ENCODE assay signal across 21 cellular contexts in the genomic region with DNA sequence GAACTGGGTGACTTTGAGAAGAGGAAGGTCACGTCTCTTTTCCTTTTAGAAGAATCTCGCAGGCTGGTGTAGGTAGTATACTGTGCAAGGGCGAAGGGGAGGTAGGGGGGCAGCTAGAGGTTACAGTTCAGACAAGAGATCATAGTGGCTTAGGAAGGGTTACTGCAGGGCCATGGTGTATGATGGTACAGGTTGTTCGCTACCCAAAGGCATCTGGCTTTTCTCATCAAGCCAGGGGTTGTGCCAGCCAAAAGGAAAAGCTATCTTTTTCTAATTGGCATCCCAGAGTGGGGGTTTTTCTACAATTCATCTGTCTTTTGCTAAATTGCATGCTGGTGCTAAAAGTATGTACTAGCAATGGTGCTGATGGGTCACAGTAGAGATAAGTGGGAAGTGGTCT. TPM values are rescaled to one million over a fixed set of nuclear protein-coding genes. Genes with fewer than 3 reads are reported as not detected.
"Had no signal": no experiment of that assay in that cellular context is flagged by ENCODE, and none has a peak within 500 bp of the region (broad histone marks: within the 10 kb centered on the region; RNA-seq: fewer than 3 reads in every experiment).

No MANE protein-coding gene starts in this region.

- H3K9ac ChIP-seq: parathyroid adenoma had no signal

- H3K4me1 ChIP-seq: parathyroid adenoma had no signal

- H3K4me2 ChIP-seq: smooth muscle cell had no signal

- H3K27me3 ChIP-seq: body of pancreas, foreskin keratinocyte had no signal

- H3K27ac ChIP-seq: body of pancreas, epithelial cell of prostate, foreskin keratinocyte, parathyroid adenoma had no signal

- ATAC-seq: body of pancreas; foreskin keratinocyte; SK-N-SH treated with all-trans-retinoic acid at 6 μM for 48 hours; stimulated activated naive B cell treated with anti-CD40 and anti-IgM and Interleukin-4, amounts not matched to agents 10 μg/mL and 1 μg/mL and 100 μg/mL, for 72 hours had no signal

- H3K4me3 ChIP-seq: body of pancreas, smooth muscle cell had no signal

- H3K79me2 ChIP-seq: parathyroid adenoma had no signal

- DNase-seq: activated CD4-positive, alpha-beta memory T cell treated with anti-CD3 and anti-CD28 coated beads for 36 hours; activated CD4-positive, alpha-beta T cell treated with anti-CD3 and anti-CD28 coated beads for 48 hours; activated effector memory CD4-positive, alpha-beta T cell treated with Interleukin-2 at 50 U/mL for 16 hours; activated naive CD4-positive, alpha-beta T cell treated with anti-CD3 and anti-CD28 coated beads for 36 hours; activated naive CD8-positive, alpha-beta T cell treated with anti-CD3 and anti-CD28 coated beads, Interleukin-2, amount 10 ng/mL, durations not matched to agents 7 days and 5 days; activated T-cell treated with anti-CD3 and anti-CD28 coated beads, Interleukin-2, amount 50 U/mL, for 48 hours; body of pancreas; foreskin keratinocyte; glutamatergic neuron; hippocampal formation; naive B cell; nucleus accumbens; stimulated activated CD4-positive, alpha-beta T cell treated with anti-CD3 and anti-CD28 coated beads, Interleukin-15, amount 100 ng/mL, for 24 hours; stimulated activated CD8-positive, alpha-beta memory T cell treated with anti-CD3 and anti-CD28 coated beads, Interleukin-4, amount 100 ng/mL, for 48 hours; stimulated activated naive B cell treated with anti-CD40 and anti-IgM and Interleukin-4, amounts not matched to agents 10 μg/mL and 1 μg/mL and 100 μg/mL, for 72 hours; trophoblast cell had no signal

- H3K9me3 ChIP-seq: body of pancreas had no signal

RNA-seq across cellular contexts. Expression of a gene that starts 22.8 kb away (rescaled TPM):
- total RNA-seq: activated CD4-positive, alpha-beta memory T cell treated with anti-CD3 and anti-CD28 coated beads for 36 hours; activated naive CD4-positive, alpha-beta T cell treated with anti-CD3 and anti-CD28 coated beads for 36 hours; T-helper 2 cell treated with Interferon-gamma antibody and Interleukin-4, amounts not matched to agents 100 ng/mL and 5 ng/mL, for 36 hours had no signal
